ENCODE assay signal across 8 cellular contexts in genomic region chr1:61741682-61742619, GRCh38. TPM values are rescaled to one million over a fixed set of nuclear protein-coding genes. Genes with fewer than 3 reads are reported as not detected.
DNase-seq lines count a peak whose midpoint lies in the region; ATAC-seq lines count a peak whose summit lies in the region.

TSS of gene PATJ (plus strand) at chr1:61742480. CDS start at chr1:61762893, 20,413 bp downstream.

- H3K4me1 Mint-ChIP-seq in naive thymus-derived CD4-positive, alpha-beta T cell = peaks cover 17 to 46% (median 34%) of the 10 kb centered on the region in 7 donors

- POLR2A ChIA-PET in naive thymus-derived CD4-positive, alpha-beta T cell (lab: Charles Lee) = interaction anchor here (1.9 kb wide), 1 partner anchor 40 kb away, joined by 8 read pairs; no protein-coding TSS in a partner anchor

- intact Hi-C loops in naive thymus-derived CD4-positive, alpha-beta T cell (cut with micrococcal nuclease) = loop anchor here (1.0 to 5.0 kb wide), 8 partner anchors 17 to 1040 kb away; partner anchors contain the start of genes TM2D1 (in 2 of the 2), ATG4C (in 1 of the 2) and USP1 (in 1 of the 2)

- H3K36me3 Mint-ChIP-seq in naive thymus-derived CD4-positive, alpha-beta T cell = peaks cover 0 to 3% (median 0%) of the 10 kb centered on the region in 5 donors

- peak within 1 kb of the TSS; percentile 76 for H3K27ac ChIP-seq in naive thymus-derived CD4-positive, alpha-beta T cell (ENCODE audit: low read depth, low read length)

- peak within 1 kb of the TSS; percentile 94 to 100 (median 97) for H3K4me3 Mint-ChIP-seq in naive thymus-derived CD4-positive, alpha-beta T cell

- no peaks in the 10 kb centered on the region for H3K27me3 ChIP-seq in naive thymus-derived CD4-positive, alpha-beta T cell (ENCODE audit: control insufficient read depth in 2 of 2, insufficient read depth in 2 of 2, low read length in 2 of 2)

- H3K36me3 ChIP-seq in naive thymus-derived CD4-positive, alpha-beta T cell (ENCODE audit: control insufficient read depth in 2 of 3, insufficient read depth in 3 of 3, low read length in 3 of 3) = no peaks in the 10 kb centered on the region

- peak within 1 kb of the TSS; percentile 88 to 99 (median 96) for H3K27ac Mint-ChIP-seq in naive thymus-derived CD4-positive, alpha-beta T cell

- CTCF ChIA-PET in naive thymus-derived CD4-positive, alpha-beta T cell (lab: Charles Lee) = no interaction called here

- no peaks in the 10 kb centered on the region for H3K9me3 Mint-ChIP-seq in naive thymus-derived CD4-positive, alpha-beta T cell

- H3K9me3 ChIP-seq in naive thymus-derived CD4-positive, alpha-beta T cell (ENCODE audit: control insufficient read depth in 2 of 3, low read length in 3 of 3) = no peaks in the 10 kb centered on the region

- peak; percentile 43 to 66 for DNase-seq in NCI-H187 (lab: John Stamatoyannopoulos, UW)
- no peak for DNase-seq in NCI-H187 treated with DMSO at 0.1 percent for 48 hours (lab: John Stamatoyannopoulos, UW)
- peak; percentile 91 for DNase-seq in NCI-H345 (lab: John Stamatoyannopoulos, UW)
- DNase-seq in activated T-cell treated with anti-CD3 and anti-CD28 coated beads for 24 hours (ENCODE audit: low read depth) = peak; percentile 38
- peak; percentile 56 to 78 (median 73) for DNase-seq in naive thymus-derived CD4-positive, alpha-beta T cell
- peak; percentile 43 to 73 (median 64) for DNase-seq in stimulated activated naive CD4-positive, alpha-beta T cell (lab: John Stamatoyannopoulos, UW)

- H3K4me3 ChIP-seq in naive thymus-derived CD4-positive, alpha-beta T cell (ENCODE audit: low read length) = peak within 1 kb of the TSS; percentile 62

- no peaks in the 10 kb centered on the region for H3K27me3 Mint-ChIP-seq in naive thymus-derived CD4-positive, alpha-beta T cell

- peaks cover 9 to 13% of the 10 kb centered on the region in 2 donors for H3K4me1 ChIP-seq in naive thymus-derived CD4-positive, alpha-beta T cell (ENCODE audit: control insufficient read depth in 2 of 2, insufficient read depth in 2 of 2, low read length in 2 of 2)

- ATAC-seq in HG02870 (IDR thresholded peaks at IDR 0.05; ENCODE audit: unreplicated experiment) (peak; percentile 71), esophagus mucosa (peak; percentile 98)
- ATAC-seq in naive thymus-derived CD4-positive, alpha-beta T cell = peak; percentile 93

RNA-seq across cellular contexts. Expression of gene PATJ, which starts in this region (rescaled TPM):
- 52.8 TPM for total RNA-seq in esophagus mucosa
- total RNA-seq in naive thymus-derived CD4-positive, alpha-beta T cell = 10 to 100 TPM; 13.4 to 64.5 (median 34.0) TPM
- polyA plus RNA-seq in naive thymus-derived CD4-positive, alpha-beta T cell = 10 to 100 TPM; 23.0 to 24.8 TPM
